ENCODE assay signal across 1 cellular context in the genomic region with DNA sequence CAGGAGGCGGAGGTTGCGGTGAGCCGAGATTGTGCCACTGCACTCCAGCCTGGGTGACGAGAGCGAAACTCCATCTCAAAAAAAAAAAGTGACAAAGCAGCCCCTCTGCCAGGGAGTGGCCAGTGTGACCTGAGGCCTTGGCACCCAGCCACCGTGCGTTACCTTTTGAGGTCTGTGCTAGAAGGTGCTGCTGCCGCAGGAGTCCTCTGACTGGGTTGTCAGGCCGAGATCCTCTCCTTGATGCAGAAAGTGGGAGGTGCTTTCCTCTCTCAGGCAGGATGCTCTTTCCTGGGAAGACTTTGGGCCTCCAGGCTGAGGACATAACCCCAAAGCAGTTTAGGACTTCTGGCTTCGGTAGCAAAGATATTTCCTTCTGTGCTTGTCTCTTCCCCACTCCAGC.
TF ChIP-seq lines count a peak whose summit lies in the region.

No MANE protein-coding gene starts in this region.

TF ChIP-seq in GM23338, 12 proteins besides CTCF, POLR2A, EP300 and RAD21 (continued from another document):
- TF ChIP-seq, protein P1, sequence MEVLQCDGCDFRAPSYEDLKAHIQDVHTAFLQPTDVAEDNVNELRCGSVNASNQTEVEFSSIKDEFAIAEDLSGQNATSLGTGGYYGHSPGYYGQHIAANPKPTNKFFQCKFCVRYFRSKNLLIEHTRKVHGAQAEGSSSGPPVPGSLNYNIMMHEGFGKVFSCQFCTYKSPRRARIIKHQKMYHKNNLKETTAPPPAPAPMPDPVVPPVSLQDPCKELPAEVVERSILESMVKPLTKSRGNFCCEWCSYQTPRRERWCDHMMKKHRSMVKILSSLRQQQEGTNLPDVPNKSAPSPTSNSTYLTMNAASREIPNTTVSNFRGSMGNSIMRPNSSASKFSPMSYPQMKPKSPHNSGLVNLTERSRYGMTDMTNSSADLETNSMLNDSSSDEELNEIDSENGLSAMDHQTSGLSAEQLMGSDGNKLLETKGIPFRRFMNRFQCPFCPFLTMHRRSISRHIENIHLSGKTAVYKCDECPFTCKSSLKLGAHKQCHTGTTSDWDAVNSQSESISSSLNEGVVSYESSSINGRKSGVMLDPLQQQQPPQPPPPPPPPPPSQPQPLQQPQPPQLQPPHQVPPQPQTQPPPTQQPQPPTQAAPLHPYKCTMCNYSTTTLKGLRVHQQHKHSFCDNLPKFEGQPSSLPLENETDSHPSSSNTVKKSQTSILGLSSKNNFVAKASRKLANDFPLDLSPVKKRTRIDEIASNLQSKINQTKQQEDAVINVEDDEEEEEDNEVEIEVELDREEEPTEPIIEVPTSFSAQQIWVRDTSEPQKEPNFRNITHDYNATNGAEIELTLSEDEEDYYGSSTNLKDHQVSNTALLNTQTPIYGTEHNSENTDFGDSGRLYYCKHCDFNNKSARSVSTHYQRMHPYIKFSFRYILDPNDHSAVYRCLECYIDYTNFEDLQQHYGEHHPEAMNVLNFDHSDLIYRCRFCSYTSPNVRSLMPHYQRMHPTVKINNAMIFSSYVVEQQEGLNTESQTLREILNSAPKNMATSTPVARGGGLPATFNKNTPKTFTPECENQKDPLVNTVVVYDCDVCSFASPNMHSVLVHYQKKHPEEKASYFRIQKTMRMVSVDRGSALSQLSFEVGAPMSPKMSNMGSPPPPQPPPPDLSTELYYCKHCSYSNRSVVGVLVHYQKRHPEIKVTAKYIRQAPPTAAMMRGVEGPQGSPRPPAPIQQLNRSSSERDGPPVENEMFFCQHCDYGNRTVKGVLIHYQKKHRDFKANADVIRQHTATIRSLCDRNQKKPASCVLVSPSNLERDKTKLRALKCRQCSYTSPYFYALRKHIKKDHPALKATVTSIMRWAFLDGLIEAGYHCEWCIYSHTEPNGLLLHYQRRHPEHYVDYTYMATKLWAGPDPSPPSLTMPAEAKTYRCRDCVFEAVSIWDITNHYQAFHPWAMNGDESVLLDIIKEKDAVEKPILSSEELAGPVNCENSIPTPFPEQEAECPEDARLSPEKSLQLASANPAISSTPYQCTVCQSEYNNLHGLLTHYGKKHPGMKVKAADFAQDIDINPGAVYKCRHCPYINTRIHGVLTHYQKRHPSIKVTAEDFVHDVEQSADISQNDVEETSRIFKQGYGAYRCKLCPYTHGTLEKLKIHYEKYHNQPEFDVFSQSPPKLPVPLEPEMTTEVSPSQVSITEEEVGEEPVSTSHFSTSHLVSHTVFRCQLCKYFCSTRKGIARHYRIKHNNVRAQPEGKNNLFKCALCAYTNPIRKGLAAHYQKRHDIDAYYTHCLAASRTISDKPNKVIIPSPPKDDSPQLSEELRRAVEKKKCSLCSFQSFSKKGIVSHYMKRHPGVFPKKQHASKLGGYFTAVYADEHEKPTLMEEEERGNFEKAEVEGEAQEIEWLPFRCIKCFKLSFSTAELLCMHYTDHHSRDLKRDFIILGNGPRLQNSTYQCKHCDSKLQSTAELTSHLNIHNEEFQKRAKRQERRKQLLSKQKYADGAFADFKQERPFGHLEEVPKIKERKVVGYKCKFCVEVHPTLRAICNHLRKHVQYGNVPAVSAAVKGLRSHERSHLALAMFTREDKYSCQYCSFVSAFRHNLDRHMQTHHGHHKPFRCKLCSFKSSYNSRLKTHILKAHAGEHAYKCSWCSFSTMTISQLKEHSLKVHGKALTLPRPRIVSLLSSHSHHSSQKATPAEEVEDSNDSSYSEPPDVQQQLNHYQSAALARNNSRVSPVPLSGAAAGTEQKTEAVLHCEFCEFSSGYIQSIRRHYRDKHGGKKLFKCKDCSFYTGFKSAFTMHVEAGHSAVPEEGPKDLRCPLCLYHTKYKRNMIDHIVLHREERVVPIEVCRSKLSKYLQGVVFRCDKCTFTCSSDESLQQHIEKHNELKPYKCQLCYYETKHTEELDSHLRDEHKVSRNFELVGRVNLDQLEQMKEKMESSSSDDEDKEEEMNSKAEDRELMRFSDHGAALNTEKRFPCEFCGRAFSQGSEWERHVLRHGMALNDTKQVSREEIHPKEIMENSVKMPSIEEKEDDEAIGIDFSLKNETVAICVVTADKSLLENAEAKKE (CRISPR knock-in tag; IDR thresholded peaks at IDR 0.05): no peak
- TF ChIP-seq EZH2 (IDR thresholded peaks at IDR 0.05; ENCODE audit: low read depth, unreplicated experiment) (no peak), JUNB (IDR thresholded peaks at IDR 0.05; ENCODE audit: unreplicated experiment) (no peak), NANOG (IDR thresholded peaks at IDR 0.05; ENCODE audit: borderline replicate concordance) (no peak), POLR2AphosphoS5 (IDR thresholded peaks at IDR 0.05; ENCODE audit: low read depth) (no peak), ETS1 (IDR thresholded peaks at IDR 0.05) (no peak), EZH2phosphoT487 (IDR thresholded peaks at IDR 0.05; ENCODE audit: unreplicated experiment) (no peak)
